1 cellular context compared by ENCODE assay signal in genomic region chr22:21531525-21531924, GRCh38. TPM values are rescaled to one million over a fixed set of nuclear protein-coding genes. Genes with fewer than 3 reads are reported as not detected.
"Had no signal": no experiment of that assay in that cellular context is flagged by ENCODE, and none has a peak within 500 bp of the region (broad histone marks: within the 10 kb centered on the region; RNA-seq: fewer than 3 reads in every experiment).

No MANE protein-coding gene starts in this region.

RNA-seq across cellular contexts. Expression of gene RIMBP3C, which starts 19.7 kb away (rescaled TPM):
- total RNA-seq: HT-29 had no signal
